14 cellular contexts compared by ENCODE assay signal in genomic region chr1:23601968-23602876, GRCh38. TPM values are rescaled to one million over a fixed set of nuclear protein-coding genes. Genes with fewer than 3 reads are reported as not detected.
A peak's percentile ranks its signal among the peaks of the same experiment; 100 is the strongest.
DNase-seq lines count a peak whose midpoint lies in the region; ATAC-seq and TF ChIP-seq lines count a peak whose summit lies in the region.
"Had no signal": no experiment of that assay in that cellular context is flagged by ENCODE, and none has a peak within 500 bp of the region (broad histone marks: within the 10 kb centered on the region; RNA-seq: fewer than 3 reads in every experiment).

No MANE protein-coding gene starts in this region.

- H3K27me3 Mint-ChIP-seq in activated naive CD4-positive, alpha-beta T cell treated with anti-CD3 and anti-CD28 coated beads, Interleukin-2, amount 50 U/mL, for 24 hours, result no peaks in the 10 kb centered on the region
- no peaks in the 10 kb centered on the region for H3K27me3 Mint-ChIP-seq in effector memory CD8-positive, alpha-beta T cell
- H3K27me3 Mint-ChIP-seq in type B pancreatic cell, result no peaks in the 10 kb centered on the region

- H3K36me3 Mint-ChIP-seq in activated naive CD4-positive, alpha-beta T cell treated with anti-CD3 and anti-CD28 coated beads, Interleukin-2, amount 50 U/mL, for 24 hours, result no peaks in the 10 kb centered on the region
- H3K36me3 Mint-ChIP-seq in effector memory CD8-positive, alpha-beta T cell (ENCODE audit: insufficient read depth), result no peaks in the 10 kb centered on the region
- H3K36me3 Mint-ChIP-seq in type B pancreatic cell, result no peaks in the 10 kb centered on the region

- no peaks in the 10 kb centered on the region for H3K36me3 ChIP-seq in SU-DHL-6 (ENCODE audit: low read length)
- H3K36me3 ChIP-seq in heart right ventricle, result no peaks in the 10 kb centered on the region
- H3K36me3 ChIP-seq: tibial nerve had no signal

- H3K27ac Mint-ChIP-seq in activated naive CD4-positive, alpha-beta T cell treated with anti-CD3 and anti-CD28 coated beads, Interleukin-2, amount 50 U/mL, for 24 hours, result peak overlapping the region; percentile 90
- H3K27ac Mint-ChIP-seq in effector memory CD8-positive, alpha-beta T cell, result peak overlapping the region; percentile 36 to 88
- peak overlapping the region; percentile 12 for H3K27ac Mint-ChIP-seq in type B pancreatic cell

- H3K9ac ChIP-seq in SU-DHL-6 (ENCODE audit: low read length), result peak overlapping the region; percentile 20

- H3K4me3 ChIP-seq in SU-DHL-6 (ENCODE audit: insufficient read depth, low read length, poor library complexity, severe bottlenecking) (peak overlapping the region; percentile 9), heart right ventricle (no peak overlapping the region)
- H3K4me3 ChIP-seq: lung, tibial nerve had no signal

- WGBS in heart right ventricle, 2 donors, result 87 to 90% methylated on average over 10 of the region's 10 CpGs

- H4K20me1 ChIP-seq in SU-DHL-6 (ENCODE audit: low read depth, low read length), result no peaks in the 10 kb centered on the region

- DNase-seq in activated naive CD4-positive, alpha-beta T cell (lab: John Stamatoyannopoulos, UW), result no peak
- DNase-seq in effector memory CD8-positive, alpha-beta T cell, result no peak
- no peak for DNase-seq in type B pancreatic cell (ENCODE audit: extremely low spot score, unreplicated experiment)
- DNase-seq in heart right ventricle, result no peak
- no peak for DNase-seq in NCI-H226
- DNase-seq: DMS79, NCI-H2029 treated with DMSO at 0.1 percent for 48 hours, NCI-H748 treated with DMSO at 0.1 percent for 48 hours, Right ventricle myocardium superior had no signal

- H3K9me2 ChIP-seq in SU-DHL-6 (replicated peaks; ENCODE audit: insufficient read depth, low read length), result no peaks in the 10 kb centered on the region

- peaks cover 0 to 23% (median 15%) of the 10 kb centered on the region in 9 donors for H3K4me1 ChIP-seq in heart right ventricle

- H3K9me3 Mint-ChIP-seq in activated naive CD4-positive, alpha-beta T cell treated with anti-CD3 and anti-CD28 coated beads, Interleukin-2, amount 50 U/mL, for 24 hours, result no peaks in the 10 kb centered on the region
- no peaks in the 10 kb centered on the region for H3K9me3 Mint-ChIP-seq in effector memory CD8-positive, alpha-beta T cell
- H3K9me3 Mint-ChIP-seq in type B pancreatic cell, result no peaks in the 10 kb centered on the region

- ATAC-seq in effector memory CD8-positive, alpha-beta T cell (replicated peaks), result peak; percentile 60
- no peak for ATAC-seq in heart right ventricle
- ATAC-seq in GM19328 (IDR thresholded peaks at IDR 0.05; ENCODE audit: unreplicated experiment), result no peak

- peaks cover 9% of the 10 kb centered on the region; the same call in 1 of the 2 replicates for H3F3A ChIP-seq in SU-DHL-6 (ENCODE audit: insufficient read depth)

- no peaks in the 10 kb centered on the region for H3K9me3 ChIP-seq in SU-DHL-6 (ENCODE audit: insufficient read depth, low read length)
- no peaks in the 10 kb centered on the region for H3K9me3 ChIP-seq in heart right ventricle
- H3K9me3 ChIP-seq: tibial nerve had no signal

- H3K4me3 Mint-ChIP-seq in activated naive CD4-positive, alpha-beta T cell treated with anti-CD3 and anti-CD28 coated beads, Interleukin-2, amount 50 U/mL, for 24 hours, result peak overlapping the region; percentile 69
- peak overlapping the region; percentile 60 to 81 for H3K4me3 Mint-ChIP-seq in effector memory CD8-positive, alpha-beta T cell
- H3K4me3 Mint-ChIP-seq in type B pancreatic cell, result no peak overlapping the region

- peak overlapping the region; percentile 41 for H3K4me2 ChIP-seq in SU-DHL-6 (ENCODE audit: low read depth, low read length, poor library complexity, severe bottlenecking)

- H3K27ac ChIP-seq in SU-DHL-6 (ENCODE audit: low read depth, low read length) (peak overlapping the region; percentile 56), heart right ventricle (peak overlapping the region in 1 of 10 donors; percentile 14)

- intact Hi-C loops in heart right ventricle (cut with DNase I), result no loop called here

- no peak overlapping the region for H2AFZ ChIP-seq in SU-DHL-6 (ENCODE audit: low read depth, low read length, severe bottlenecking)

- H3K27me3 ChIP-seq in SU-DHL-6 (ENCODE audit: low read length), result no peaks in the 10 kb centered on the region
- H3K27me3 ChIP-seq in heart right ventricle, result no peaks in the 10 kb centered on the region
- H3K27me3 ChIP-seq: tibial nerve had no signal

- TF ChIP-seq CTCF in SU-DHL-6 (IDR thresholded peaks at IDR 0.05; ENCODE audit: insufficient read depth, low read length, poor library complexity, severe bottlenecking), result no peak
- TF ChIP-seq CTCF in type B pancreatic cell (conservative IDR thresholded peaks at IDR 0.05), result no peak
- TF ChIP-seq CTCF in heart right ventricle (IDR thresholded peaks at IDR 0.05), result no peak

- H3K4me1 Mint-ChIP-seq in activated naive CD4-positive, alpha-beta T cell treated with anti-CD3 and anti-CD28 coated beads, Interleukin-2, amount 50 U/mL, for 24 hours, result peaks cover 81% of the 10 kb centered on the region
- peaks cover 39 to 43% of the 10 kb centered on the region in 2 donors for H3K4me1 Mint-ChIP-seq in effector memory CD8-positive, alpha-beta T cell (ENCODE audit: low read depth in 2 of 2)
- peaks cover 61% of the 10 kb centered on the region for H3K4me1 Mint-ChIP-seq in type B pancreatic cell (ENCODE audit: unreplicated experiment)

- H3K79me2 ChIP-seq in SU-DHL-6 (ENCODE audit: insufficient read depth, low read length), result no peaks in the 10 kb centered on the region

RNA-seq across cellular contexts. Expression of gene ID3, which starts 42.9 kb away (rescaled TPM):
- total RNA-seq in type B pancreatic cell (ENCODE audit: low replicate concordance) (240 and 495 TPM in 2 replicates), heart right ventricle (100 to 1,000 TPM in 3 of 10 donors, 10 to 100 TPM in 7; 44.7 to 148 (median 83.4) TPM)
- 100 to 1,000 TPM in 1 of 2 donors, 10 to 100 TPM in 1; 73.6 to 217 TPM for polyA plus RNA-seq in heart right ventricle

Comparison
In these comparisons a context has a peak if more than half of its experiments do, and no peak if none do; other contexts are left out.
1. H3K27ac Mint-ChIP-seq: peak in every context shown above with its lines; median percentile 90 in activated naive CD4-positive, alpha-beta T cell treated with anti-CD3 and anti-CD28 coated beads, Interleukin-2, amount 50 U/mL, for 24 hours; 62 in effector memory CD8-positive, alpha-beta T cell; 12 in type B pancreatic cell.